In the genomic region with DNA sequence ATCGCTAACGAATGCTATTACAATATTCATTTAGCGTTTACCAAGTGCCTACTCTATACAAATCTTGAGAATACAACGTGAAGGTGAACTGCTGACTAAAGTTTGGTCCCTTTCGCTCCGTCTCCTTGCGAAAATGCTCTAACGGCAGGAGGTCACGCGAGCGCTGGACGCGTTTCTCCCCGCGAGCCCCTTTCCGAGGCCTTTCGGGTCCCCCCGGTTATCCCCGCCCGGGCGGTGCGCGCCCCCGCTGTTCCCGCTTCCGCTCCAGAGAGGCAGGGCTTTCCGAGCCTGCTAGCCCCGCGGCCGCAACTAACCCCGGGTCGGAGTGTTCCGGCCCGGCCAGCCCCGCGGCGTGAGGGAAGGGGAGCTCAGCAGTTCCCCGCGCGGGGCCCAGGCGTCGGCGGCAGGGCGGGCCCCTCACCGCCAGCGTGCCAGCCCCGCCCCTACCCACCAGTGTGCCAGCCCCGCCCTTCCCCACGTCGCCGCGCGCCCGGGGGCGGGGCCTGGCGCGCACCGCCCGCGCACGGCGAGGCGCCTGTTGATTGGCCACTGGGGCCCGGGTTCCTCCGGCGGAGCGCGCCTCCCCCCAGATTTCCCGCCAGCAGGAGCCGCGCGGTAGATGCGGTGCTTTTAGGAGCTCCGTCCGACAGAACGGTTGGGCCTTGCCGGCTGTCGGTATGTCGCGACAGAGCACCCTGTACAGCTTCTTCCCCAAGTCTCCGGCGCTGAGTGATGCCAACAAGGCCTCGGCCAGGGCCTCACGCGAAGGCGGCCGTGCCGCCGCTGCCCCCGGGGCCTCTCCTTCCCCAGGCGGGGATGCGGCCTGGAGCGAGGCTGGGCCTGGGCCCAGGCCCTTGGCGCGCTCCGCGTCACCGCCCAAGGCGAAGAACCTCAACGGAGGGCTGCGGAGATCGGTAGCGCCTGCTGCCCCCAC, we compare ENCODE assay signal across 8 cellular contexts. TPM values are rescaled to one million over a fixed set of nuclear protein-coding genes. Genes with fewer than 3 reads are reported as not detected.
DNase-seq lines count a peak whose midpoint lies in the region; ATAC-seq and TF ChIP-seq lines count a peak whose summit lies in the region.

A gene with protein sequence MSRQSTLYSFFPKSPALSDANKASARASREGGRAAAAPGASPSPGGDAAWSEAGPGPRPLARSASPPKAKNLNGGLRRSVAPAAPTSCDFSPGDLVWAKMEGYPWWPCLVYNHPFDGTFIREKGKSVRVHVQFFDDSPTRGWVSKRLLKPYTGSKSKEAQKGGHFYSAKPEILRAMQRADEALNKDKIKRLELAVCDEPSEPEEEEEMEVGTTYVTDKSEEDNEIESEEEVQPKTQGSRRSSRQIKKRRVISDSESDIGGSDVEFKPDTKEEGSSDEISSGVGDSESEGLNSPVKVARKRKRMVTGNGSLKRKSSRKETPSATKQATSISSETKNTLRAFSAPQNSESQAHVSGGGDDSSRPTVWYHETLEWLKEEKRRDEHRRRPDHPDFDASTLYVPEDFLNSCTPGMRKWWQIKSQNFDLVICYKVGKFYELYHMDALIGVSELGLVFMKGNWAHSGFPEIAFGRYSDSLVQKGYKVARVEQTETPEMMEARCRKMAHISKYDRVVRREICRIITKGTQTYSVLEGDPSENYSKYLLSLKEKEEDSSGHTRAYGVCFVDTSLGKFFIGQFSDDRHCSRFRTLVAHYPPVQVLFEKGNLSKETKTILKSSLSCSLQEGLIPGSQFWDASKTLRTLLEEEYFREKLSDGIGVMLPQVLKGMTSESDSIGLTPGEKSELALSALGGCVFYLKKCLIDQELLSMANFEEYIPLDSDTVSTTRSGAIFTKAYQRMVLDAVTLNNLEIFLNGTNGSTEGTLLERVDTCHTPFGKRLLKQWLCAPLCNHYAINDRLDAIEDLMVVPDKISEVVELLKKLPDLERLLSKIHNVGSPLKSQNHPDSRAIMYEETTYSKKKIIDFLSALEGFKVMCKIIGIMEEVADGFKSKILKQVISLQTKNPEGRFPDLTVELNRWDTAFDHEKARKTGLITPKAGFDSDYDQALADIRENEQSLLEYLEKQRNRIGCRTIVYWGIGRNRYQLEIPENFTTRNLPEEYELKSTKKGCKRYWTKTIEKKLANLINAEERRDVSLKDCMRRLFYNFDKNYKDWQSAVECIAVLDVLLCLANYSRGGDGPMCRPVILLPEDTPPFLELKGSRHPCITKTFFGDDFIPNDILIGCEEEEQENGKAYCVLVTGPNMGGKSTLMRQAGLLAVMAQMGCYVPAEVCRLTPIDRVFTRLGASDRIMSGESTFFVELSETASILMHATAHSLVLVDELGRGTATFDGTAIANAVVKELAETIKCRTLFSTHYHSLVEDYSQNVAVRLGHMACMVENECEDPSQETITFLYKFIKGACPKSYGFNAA (N-terminal part only) (plus strand): TSS at position 589 of the 934 bp plus-strand sequence. CDS start 89 bp downstream, at position 678.

- peaks cover 29% of the 10 kb centered on the region for H3K4me1 Mint-ChIP-seq in CD4-positive, alpha-beta T cell (ENCODE audit: low read depth)
- H3K4me1 Mint-ChIP-seq in activated CD4-positive, alpha-beta memory T cell treated with anti-CD3 and anti-CD28 coated beads, Interleukin-2, amount 10 ng/mL, durations not matched to agents 7 days and 5 days, result peaks cover 22% of the 10 kb centered on the region

- CTCF ChIA-PET in CD4-positive, alpha-beta T cell (lab: Charles Lee), result interaction anchor here (0.7 to 1.3 kb wide), 4 partner anchors 15 to 324 kb away, joined by 3 to 11 read pairs (median 4); no protein-coding TSS in a partner anchor
- CTCF ChIA-PET in activated CD4-positive, alpha-beta memory T cell treated with anti-CD3 and anti-CD28 coated beads, Interleukin-2, amount 10 ng/mL, durations not matched to agents 7 days and 5 days (lab: Charles Lee), result interaction anchor here (0.5 to 2.1 kb wide), 7 partner anchors 12 to 493 kb away, joined by 3 to 6 read pairs (median 4); a partner anchor contains a TSS

- peak within 1 kb of the TSS; percentile 95 for H3K4me3 Mint-ChIP-seq in CD4-positive, alpha-beta T cell
- peak within 1 kb of the TSS; percentile 88 for H3K4me3 Mint-ChIP-seq in activated CD4-positive, alpha-beta memory T cell treated with anti-CD3 and anti-CD28 coated beads, Interleukin-2, amount 10 ng/mL, durations not matched to agents 7 days and 5 days

- no peaks in the 10 kb centered on the region for H3K27me3 Mint-ChIP-seq in CD4-positive, alpha-beta T cell
- no peaks in the 10 kb centered on the region for H3K27me3 Mint-ChIP-seq in activated CD4-positive, alpha-beta memory T cell treated with anti-CD3 and anti-CD28 coated beads, Interleukin-2, amount 10 ng/mL, durations not matched to agents 7 days and 5 days

- peak within 1 kb of the TSS; percentile 89 to 91 for H3K9ac ChIP-seq in duodenal mucosa (ENCODE audit: low read depth in 1 of 2, low read length in 2 of 2)

- no peaks in the 10 kb centered on the region for H3K9me3 Mint-ChIP-seq in CD4-positive, alpha-beta T cell
- no peaks in the 10 kb centered on the region for H3K9me3 Mint-ChIP-seq in activated CD4-positive, alpha-beta memory T cell treated with anti-CD3 and anti-CD28 coated beads, Interleukin-2, amount 10 ng/mL, durations not matched to agents 7 days and 5 days

- H3K27ac Mint-ChIP-seq in CD4-positive, alpha-beta T cell, result peak within 1 kb of the TSS; percentile 86
- peak within 1 kb of the TSS; percentile 85 for H3K27ac Mint-ChIP-seq in activated CD4-positive, alpha-beta memory T cell treated with anti-CD3 and anti-CD28 coated beads, Interleukin-2, amount 10 ng/mL, durations not matched to agents 7 days and 5 days

- peak within 1 kb of the TSS; percentile 84 for H3K27ac ChIP-seq in CD4-positive, alpha-beta T cell (ENCODE audit: low read depth, low read length)
- H3K27ac ChIP-seq in duodenal mucosa (ENCODE audit: low read depth, low read length) (peak within 1 kb of the TSS; percentile 88), lower lobe of right lung (peak within 1 kb of the TSS; percentile 90)

- DNase-seq in CD4-positive, alpha-beta T cell, result peak; percentile 75 to 90 (median 84)
- peak; percentile 93 for DNase-seq in NCI-H82 (lab: John Stamatoyannopoulos, UW)
- DNase-seq in activated CD4-positive, alpha-beta memory T cell treated with anti-CD3 and anti-CD28 coated beads, Interleukin-2, amount 10 ng/mL, durations not matched to agents 7 days and 5 days, result peak; percentile 91
- DNase-seq in lower lobe of right lung, result peak; percentile 92
- DNase-seq in stimulated activated CD4-positive, alpha-beta T cell treated with anti-CD3 and anti-CD28 coated beads, TNF-alpha, amount 100 ng/mL, for 24 hours (ENCODE audit: low read depth in 3 of 3), result peak; percentile 69 to 86 (median 80)

- H3K36me3 ChIP-seq in duodenal mucosa (ENCODE audit: control insufficient read depth in 1 of 2, insufficient read depth in 2 of 2, low read length in 2 of 2), result no peaks in the 10 kb centered on the region
- H3K36me3 ChIP-seq in lower lobe of right lung, result no peaks in the 10 kb centered on the region

- H3K27me3 ChIP-seq in CD4-positive, alpha-beta T cell (ENCODE audit: control insufficient read depth, insufficient read depth, low read length), result no peaks in the 10 kb centered on the region
- H3K27me3 ChIP-seq in duodenal mucosa (ENCODE audit: control insufficient read depth in 1 of 2, insufficient read depth in 2 of 2, low read length in 2 of 2) (no peaks in the 10 kb centered on the region), lower lobe of right lung (ENCODE audit: low read depth) (no peaks in the 10 kb centered on the region)

- H3K4me1 ChIP-seq in duodenal mucosa (ENCODE audit: control insufficient read depth in 1 of 2, insufficient read depth in 2 of 2, low read length in 2 of 2) (peaks cover 0 to 14% of the 10 kb centered on the region in 2 donors), lower lobe of right lung (peaks cover 15% of the 10 kb centered on the region)

- POLR2A ChIA-PET in CD4-positive, alpha-beta T cell (lab: Charles Lee), result interaction anchor here (1.0 to 2.3 kb wide), 10 partner anchors 14 to 380 kb away, joined by 3 to 20 read pairs (median 6); a partner anchor contains a TSS
- POLR2A ChIA-PET in activated CD4-positive, alpha-beta memory T cell treated with anti-CD3 and anti-CD28 coated beads, Interleukin-2, amount 10 ng/mL, durations not matched to agents 7 days and 5 days (lab: Charles Lee), result interaction anchor here (0.5 to 3.3 kb wide), 29 partner anchors 9 to 1571 kb away, joined by 3 to 24 read pairs (median 4); a partner anchor contains a TSS

- H3K4me3 ChIP-seq in duodenal mucosa (ENCODE audit: low read depth in 1 of 2, low read length in 2 of 2) (peak within 1 kb of the TSS; percentile 80 to 87), lower lobe of right lung (peak within 1 kb of the TSS; percentile 92)

- intact Hi-C loops in CD4-positive, alpha-beta T cell (cut with DNase I, micrococcal nuclease), result loop anchor here in 1 of 2 experiments (2.0 to 5.0 kb wide), 3 partner anchors 114 to 866 kb away; a partner anchor contains a TSS
- intact Hi-C loops in lower lobe of right lung (cut with DNase I), result no loop called here

- peak; percentile 93 for ATAC-seq in CD4-positive, alpha-beta T cell (ENCODE audit: poor library complexity)
- ATAC-seq in GM19452 (IDR thresholded peaks at IDR 0.05; ENCODE audit: unreplicated experiment) (peak; percentile 89), HG03575 (IDR thresholded peaks at IDR 0.05; ENCODE audit: extremely low read depth, insufficient number of reproducible peaks, low FRiP score, unreplicated experiment) (peak; percentile 44), lower lobe of right lung (peak; percentile 98 to 99)

- TF ChIP-seq CTCF in CD4-positive, alpha-beta T cell (IDR thresholded peaks at IDR 0.05), result no peak
- no peak for TF ChIP-seq CTCF in lower lobe of right lung (IDR thresholded peaks at IDR 0.05)

- H3K9me3 ChIP-seq in CD4-positive, alpha-beta T cell (ENCODE audit: control insufficient read depth, low read length), result no peaks in the 10 kb centered on the region
- H3K9me3 ChIP-seq in duodenal mucosa (ENCODE audit: control insufficient read depth in 1 of 2, low read length in 2 of 2), result no peaks in the 10 kb centered on the region
- no peaks in the 10 kb centered on the region for H3K9me3 ChIP-seq in lower lobe of right lung

- H3K36me3 Mint-ChIP-seq in CD4-positive, alpha-beta T cell (ENCODE audit: low read depth), result peaks cover 4% of the 10 kb centered on the region
- H3K36me3 Mint-ChIP-seq in activated CD4-positive, alpha-beta memory T cell treated with anti-CD3 and anti-CD28 coated beads, Interleukin-2, amount 10 ng/mL, durations not matched to agents 7 days and 5 days (ENCODE audit: low read depth), result peaks cover 14% of the 10 kb centered on the region

RNA-seq across cellular contexts. Expression of the gene that starts here (rescaled TPM):
- total RNA-seq in CD4-positive, alpha-beta T cell, result 10 to 100 TPM; 37.3 to 38.5 TPM
- total RNA-seq in activated CD4-positive, alpha-beta memory T cell treated with anti-CD3 and anti-CD28 coated beads, Interleukin-2, amount 10 ng/mL, durations not matched to agents 7 days and 5 days, result 10 to 100 TPM; 77.4 to 84.1 TPM
- total RNA-seq in lower lobe of right lung, result 31.3 TPM

Comparison
In these comparisons a context has a peak if more than half of its experiments do, and no peak if none do; other contexts are left out.
1. Peak in every context shown above with its lines: DNase-seq, ATAC-seq, H3K4me3 ChIP-seq and H3K27ac ChIP-seq.
2. ATAC-seq: peak in every context shown above with its lines; median percentile 98 in lower lobe of right lung; 93 in CD4-positive, alpha-beta T cell; 89 in GM19452; 44 in HG03575.